ENCODE assay signal across 27 cellular contexts in genomic region chr7:158389514-158390425, GRCh38.
"Had no signal": no experiment of that assay in that cellular context is flagged by ENCODE, and none has a peak within 500 bp of the region (broad histone marks: within the 10 kb centered on the region; RNA-seq: fewer than 3 reads in every experiment).

No MANE protein-coding gene starts in this region.

- H3K27me3 Mint-ChIP-seq: natural killer cell treated with Interleukin-12 subunit alpha and Interleukin-12 subunit beta and Interleukin-15 and Interleukin-18, amount 100 ng/mL, for 72 hours; stimulated activated naive B cell treated with anti-CD40 and anti-IgM and Interleukin-4, amounts not matched to agents 10 μg/mL and 1 μg/mL and 100 μg/mL, for 72 hours had no signal

- H3K4me3 Mint-ChIP-seq: immature natural killer cell; naive thymus-derived CD4-positive, alpha-beta T cell; natural killer cell treated with Interleukin-12 subunit alpha and Interleukin-12 subunit beta and Interleukin-15 and Interleukin-18, amount 100 ng/mL, for 72 hours; neural crest cell; stimulated activated naive B cell treated with anti-CD40 and anti-IgM and Interleukin-4, amounts not matched to agents 10 μg/mL and 1 μg/mL and 100 μg/mL, for 72 hours had no signal

- H3K27ac Mint-ChIP-seq: immature natural killer cell; naive thymus-derived CD4-positive, alpha-beta T cell; natural killer cell treated with Interleukin-12 subunit alpha and Interleukin-12 subunit beta and Interleukin-15 and Interleukin-18, amount 100 ng/mL, for 72 hours; progenitor cell of endocrine pancreas; stimulated activated naive B cell treated with anti-CD40 and anti-IgM and Interleukin-4, amounts not matched to agents 10 μg/mL and 1 μg/mL and 100 μg/mL, for 72 hours had no signal

- H3K4me2 ChIP-seq: smooth muscle cell had no signal

- H3K36me3 ChIP-seq: ovary, right atrium auricular region, right lobe of liver, stomach, thyroid gland, transverse colon, upper lobe of left lung had no signal

- DNase-seq: head of caudate nucleus; immature natural killer cell; kidney; mesendoderm; midbrain; mucosa of descending colon; naive thymus-derived CD4-positive, alpha-beta T cell; ovary; right lobe of liver; stimulated activated CD4-positive, alpha-beta T cell treated with anti-CD3 and anti-CD28 coated beads, Interleukin-12 subunit alpha, Interleukin-12 subunit beta, amount 100 ng/mL, for 4 hours; stimulated activated CD4-positive, alpha-beta T cell treated with anti-CD3 and anti-CD28 coated beads, Interleukin-15, amount 100 ng/mL, for 24 hours; stimulated activated CD4-positive, alpha-beta T cell treated with anti-CD3 and anti-CD28 coated beads, Interleukin-2, amount 100 ng/mL, for 24 hours; stimulated activated CD4-positive, alpha-beta T cell treated with anti-CD3 and anti-CD28 coated beads, Interleukin-4, amount 100 ng/mL, for 1 hour; stimulated activated naive B cell treated with anti-CD40 and anti-IgM and Interleukin-4, amounts not matched to agents 10 μg/mL and 1 μg/mL and 100 μg/mL, for 72 hours; stimulated activated naive CD8-positive, alpha-beta T cell treated with anti-CD3 and anti-CD28 coated beads, Interleukin-15, Interleukin-2, amounts not matched to agents 100 U/mL and 50 U/mL, for 24 hours; stomach; testis; thyroid gland; transverse colon had no signal

- H3K36me3 Mint-ChIP-seq: immature natural killer cell; naive thymus-derived CD4-positive, alpha-beta T cell; natural killer cell treated with Interleukin-12 subunit alpha and Interleukin-12 subunit beta and Interleukin-15 and Interleukin-18, amount 100 ng/mL, for 72 hours; stimulated activated naive B cell treated with anti-CD40 and anti-IgM and Interleukin-4, amounts not matched to agents 10 μg/mL and 1 μg/mL and 100 μg/mL, for 72 hours had no signal

- H3K4me1 Mint-ChIP-seq: immature natural killer cell; naive thymus-derived CD4-positive, alpha-beta T cell; stimulated activated naive B cell treated with anti-CD40 and anti-IgM and Interleukin-4, amounts not matched to agents 10 μg/mL and 1 μg/mL and 100 μg/mL, for 72 hours had no signal

- H3K27ac ChIP-seq: ovary, right atrium auricular region, right lobe of liver, stomach, testis, thyroid gland, transverse colon, upper lobe of left lung had no signal

- ATAC-seq: left lobe of liver; mucosa of descending colon; naive thymus-derived CD4-positive, alpha-beta T cell; natural killer cell treated with Interleukin-12 subunit alpha and Interleukin-12 subunit beta and Interleukin-15 and Interleukin-18, amount 100 ng/mL, for 72 hours; right lobe of liver; stimulated activated naive B cell treated with anti-CD40 and anti-IgM and Interleukin-4, amounts not matched to agents 10 μg/mL and 1 μg/mL and 100 μg/mL, for 72 hours; stimulated activated naive CD8-positive, alpha-beta T cell treated with anti-CD3 and anti-CD28 coated beads, Interleukin-15, Interleukin-2, amounts not matched to agents 100 U/mL and 50 U/mL, for 24 hours had no signal

- H3K9me3 ChIP-seq: mucosa of descending colon, ovary, right atrium auricular region, right lobe of liver, stomach, testis, thyroid gland, transverse colon, upper lobe of left lung had no signal

- H3K4me3 ChIP-seq: lung, mucosa of descending colon, ovary, right atrium auricular region, right lobe of liver, smooth muscle cell, stomach, testis, thyroid gland, transverse colon, upper lobe of left lung had no signal

- H3K4me1 ChIP-seq: right atrium auricular region, right lobe of liver, testis, thyroid gland, transverse colon, upper lobe of left lung had no signal

- H3K27me3 ChIP-seq: ovary, right atrium auricular region, right lobe of liver, testis, thyroid gland, transverse colon, upper lobe of left lung had no signal

- H3K9me3 Mint-ChIP-seq: immature natural killer cell; natural killer cell treated with Interleukin-12 subunit alpha and Interleukin-12 subunit beta and Interleukin-15 and Interleukin-18, amount 100 ng/mL, for 72 hours; neural crest cell; stimulated activated naive B cell treated with anti-CD40 and anti-IgM and Interleukin-4, amounts not matched to agents 10 μg/mL and 1 μg/mL and 100 μg/mL, for 72 hours had no signal
